ENCODE assay signal across 8 cellular contexts in genomic region chr10:102132563-102133372, GRCh38. TPM values are rescaled to one million over a fixed set of nuclear protein-coding genes. Genes with fewer than 3 reads are reported as not detected.
DNase-seq lines count a peak whose midpoint lies in the region; ATAC-seq, FAIRE-seq and TF ChIP-seq lines count a peak whose summit lies in the region.

TSS of gene PPRC1 (plus strand) at chr10:102133040. CDS start at chr10:102133069, 29 bp downstream.

- peak within 1 kb of the TSS; percentile 94 for H3K4me2 ChIP-seq in Loucy (ENCODE audit: low read depth, low read length, poor library complexity, severe bottlenecking)

- H3K9me3 ChIP-seq in Loucy (ENCODE audit: insufficient read depth, low read depth, low read length): no peaks in the 10 kb centered on the region

- peak within 1 kb of the TSS; percentile 83 for H3K9ac ChIP-seq in Loucy (ENCODE audit: low read depth, low read length, poor library complexity, severe bottlenecking)

- H3K4me3 ChIP-seq in H7 (ENCODE audit: insufficient read depth, low read depth, low read length) (peak within 1 kb of the TSS; percentile 98), Loucy (ENCODE audit: low read length, poor library complexity, severe bottlenecking) (peak within 1 kb of the TSS; percentile 94)

- H3K27me3 Mint-ChIP-seq in natural killer cell treated with Interleukin-12 subunit alpha and Interleukin-12 subunit beta and Interleukin-15 and Interleukin-18, amount 100 ng/mL, for 72 hours: no peaks in the 10 kb centered on the region

- H3F3A ChIP-seq in Loucy (ENCODE audit: low read depth): no peaks in the 10 kb centered on the region

- peaks cover 31% of the 10 kb centered on the region for H3K4me1 ChIP-seq in Loucy (ENCODE audit: insufficient read depth, low read length, poor library complexity, severe bottlenecking)

- no peaks in the 10 kb centered on the region for H3K27me3 ChIP-seq in H7 (ENCODE audit: control insufficient read depth, insufficient read depth, low read length)
- no peaks in the 10 kb centered on the region for H3K27me3 ChIP-seq in Loucy (ENCODE audit: insufficient read depth, low read length, poor library complexity, severe bottlenecking)

- peak; percentile 82 for TF ChIP-seq POLR2A in Raji (IDR thresholded peaks at IDR 0.05; ENCODE audit: insufficient read depth, low read depth, low read length)

- peak; percentile 96 for DNase-seq in H7
- DNase-seq in activated T-helper 9 cell treated with anti-CD3 and anti-CD28 coated beads, Interleukin-2, amount 50 U/mL, for 16 hours (ENCODE audit: low read depth): peak; percentile 94
- DNase-seq in fibroblast of peridontal ligament (ENCODE audit: extremely low read depth): peak; percentile 99
- DNase-seq in natural killer cell treated with Interleukin-12 subunit alpha and Interleukin-12 subunit beta and Interleukin-15 and Interleukin-18, amount 100 ng/mL, for 72 hours (ENCODE audit: low spot score): peak; percentile 98
- DNase-seq in stimulated activated naive CD8-positive, alpha-beta T cell treated with anti-CD3 and anti-CD28 coated beads, Interleukin-15, Interleukin-2, amounts not matched to agents 100 U/mL and 50 U/mL, for 24 hours: peak; percentile 96

- H3K27ac Mint-ChIP-seq in natural killer cell treated with Interleukin-12 subunit alpha and Interleukin-12 subunit beta and Interleukin-15 and Interleukin-18, amount 100 ng/mL, for 72 hours: peak within 1 kb of the TSS; percentile 95 to 97

- ATAC-seq in natural killer cell treated with Interleukin-12 subunit alpha and Interleukin-12 subunit beta and Interleukin-15 and Interleukin-18, amount 100 ng/mL, for 72 hours: peak; percentile 97 to 99
- ATAC-seq in stimulated activated naive CD8-positive, alpha-beta T cell treated with anti-CD3 and anti-CD28 coated beads, Interleukin-15, Interleukin-2, amounts not matched to agents 100 U/mL and 50 U/mL, for 24 hours: peak; percentile 97

- peaks cover 29 to 39% of the 10 kb centered on the region in 2 donors for H3K4me1 Mint-ChIP-seq in natural killer cell treated with Interleukin-12 subunit alpha and Interleukin-12 subunit beta and Interleukin-15 and Interleukin-18, amount 100 ng/mL, for 72 hours (ENCODE audit: low read depth in 2 of 2)

- FAIRE-seq in G401.6 (lab: Jason Lieb, UNC): peak; percentile 92

- peaks cover 44% of the 10 kb centered on the region for H4K20me1 ChIP-seq in Loucy (ENCODE audit: insufficient read depth, low read length, poor library complexity, severe bottlenecking)

- H3K36me3 ChIP-seq in H7 (replicated peaks; ENCODE audit: control insufficient read depth, insufficient read depth, low read length) (peaks cover 8% of the 10 kb centered on the region), Loucy (ENCODE audit: insufficient read depth, low read length) (peaks cover 1% of the 10 kb centered on the region; the same call in 1 of the 2 replicates)

- no peaks in the 10 kb centered on the region for H3K9me2 ChIP-seq in Loucy (replicated peaks; ENCODE audit: low read depth, low read length)

- H3K79me2 ChIP-seq in Loucy (ENCODE audit: insufficient read depth, low read length): peaks cover 49% of the 10 kb centered on the region

- H2AFZ ChIP-seq in Loucy (ENCODE audit: low read length): peak within 1 kb of the TSS; percentile 91

- H3K36me3 Mint-ChIP-seq in natural killer cell treated with Interleukin-12 subunit alpha and Interleukin-12 subunit beta and Interleukin-15 and Interleukin-18, amount 100 ng/mL, for 72 hours: peaks cover 18% of the 10 kb centered on the region

- H3K4me3 Mint-ChIP-seq in natural killer cell treated with Interleukin-12 subunit alpha and Interleukin-12 subunit beta and Interleukin-15 and Interleukin-18, amount 100 ng/mL, for 72 hours: peak within 1 kb of the TSS; percentile 98

- no peaks in the 10 kb centered on the region for H3K9me3 Mint-ChIP-seq in natural killer cell treated with Interleukin-12 subunit alpha and Interleukin-12 subunit beta and Interleukin-15 and Interleukin-18, amount 100 ng/mL, for 72 hours

- peak; percentile 99 for TF ChIP-seq CTCF in Loucy (conservative IDR thresholded peaks at IDR 0.05; ENCODE audit: low read length)

RNA-seq across cellular contexts. Expression of gene PPRC1, which starts in this region (rescaled TPM):
- total RNA-seq in H7 (2014; rRNA removed; shearing (Covaris generic)): 40.0 and 44.3 TPM in 2 replicates
- 100 to 1,000 TPM in 1 of 2 donors, 10 to 100 TPM in 1; 56.3 to 134 TPM for total RNA-seq in natural killer cell treated with Interleukin-12 subunit alpha and Interleukin-12 subunit beta and Interleukin-15 and Interleukin-18, amount 100 ng/mL, for 72 hours

Comparison
In these comparisons a context has a peak if more than half of its experiments do, and no peak if none do; other contexts are left out.
1. Peak in every context shown above with its lines: DNase-seq, ATAC-seq and H3K4me3 ChIP-seq.